ENCODE assay signal across 8 cellular contexts in genomic region chr17:63445571-63446217, GRCh38. TPM values are rescaled to one million over a fixed set of nuclear protein-coding genes. Genes with fewer than 3 reads are reported as not detected.
A peak's percentile ranks its signal among the peaks of the same experiment; 100 is the strongest.
DNase-seq lines count a peak whose midpoint lies in the region; ATAC-seq, FAIRE-seq and TF ChIP-seq lines count a peak whose summit lies in the region.

No MANE protein-coding gene starts in this region.

- CTCF ChIA-PET in T-cell (lab: Charles Lee): interaction anchor here in 1 of 2 donors (0.5 to 2.5 kb wide), 9 partner anchors 9 to 476 kb away, joined by 3 to 13 read pairs (median 4); partner anchors contain the start of gene MAP3K3
- CTCF ChIA-PET in K562 (lab: Yijun Ruan, JAX; ENCODE audit: low intra/inter-chr PET ratio): interaction anchor here (1.4 to 1.5 kb wide), 2 partner anchors 32 to 34 kb away, joined by 3 to 6 read pairs; no protein-coding TSS in a partner anchor

- ATAC-seq in GM21390 (IDR thresholded peaks at IDR 0.05; ENCODE audit: unreplicated experiment) (peak; percentile 65), T-cell (replicated peaks in 1 of 4) (peak; percentile 65 to 82 (median 74)), K562 (peak; percentile 91), GM18870 (IDR thresholded peaks at IDR 0.05; ENCODE audit: unreplicated experiment) (no peak)

- no peaks in the 10 kb centered on the region for H3K36me3 ChIP-seq in K562 (ENCODE audit: control insufficient read depth, insufficient read depth, low read length)

- H4K20me1 ChIP-seq in K562 (replicated peaks; ENCODE audit: control insufficient read depth, insufficient read depth, low read length): peaks cover 7% of the 10 kb centered on the region; the same call in 1 of the 2 replicates

- peak overlapping the region; percentile 54 to 94 for H3K9ac ChIP-seq in K562 (ENCODE audit: insufficient read depth in 1 of 2, low read depth in 2 of 2, low read length in 2 of 2)

- DNase-seq in DMS153 (lab: John Stamatoyannopoulos, UW): peak; percentile 31
- peak in 42 of 76 experiments; percentile 36 to 84 (median 68) for DNase-seq in HUDEP-2 (lab: John Stamatoyannopoulos, UW; ENCODE audit: unreplicated experiment in 76 of 76)
- DNase-seq in T-cell: peak in 33 of 34 experiments; percentile 21 to 78 (median 67)
- DNase-seq in K562 (ENCODE audit: extremely low read depth in 1 of 4, low spot score in 3 of 4): peak in 3 of 4 experiments; percentile 60 to 88 (median 80)
- DNase-seq in islet precursor cell: peak; percentile 91
- peak; percentile 62 for DNase-seq in stimulated activated CD4-positive, alpha-beta T cell treated with anti-CD3 and anti-CD28 coated beads, Interleukin-4, amount 100 ng/mL, for 24 hours

- peak overlapping the region; percentile 84 for H3K4me2 ChIP-seq in K562 (ENCODE audit: insufficient read depth, low read length)

- H3K9me1 ChIP-seq in K562 (ENCODE audit: control insufficient read depth, insufficient read depth, low read length): peaks cover 7% of the 10 kb centered on the region

- no peak for TF ChIP-seq EP300 in K562 (IDR thresholded peaks at IDR 0.05; ENCODE audit: low read length)

- H3K27me3 ChIP-seq in K562 (ENCODE audit: control insufficient read depth in 2 of 2, insufficient read depth in 2 of 2, low read length in 2 of 2): no peaks in the 10 kb centered on the region

- peaks cover 15% of the 10 kb centered on the region; the same call in 1 of the 3 replicates for H3K79me2 ChIP-seq in K562 (ENCODE audit: control insufficient read depth, insufficient read depth, low read length)

- H3K27ac ChIP-seq in K562 (ENCODE audit: extremely low read depth, low read depth, low read length): peak overlapping the region; percentile 94; the same call in 1 of the 3 replicates

- FAIRE-seq in K562 (lab: Jason Lieb, UNC): no peak

- in situ Hi-C loops in K562 (cut with MboI): loop anchor here (25.0 kb wide), 1 partner anchor 392 kb away; the partner anchor contains the start of genes FTSJ3, PSMC5 and SMARCD2

- H3K4me3 Mint-ChIP-seq in T-cell: peak overlapping the region; percentile 70 to 82 (median 76)

- no peaks in the 10 kb centered on the region for H3K9me3 ChIP-seq in K562 (replicated peaks; ENCODE audit: control insufficient read depth, insufficient read depth, low read depth, low read length)

- H3K27ac Mint-ChIP-seq in T-cell: peak overlapping the region; percentile 92 to 95

- H3K4me1 Mint-ChIP-seq in T-cell: peaks cover 31 to 53% (median 31%) of the 10 kb centered on the region in 3 donors

- peak; percentile 50 to 78 (median 56); a peak in 5 of 6 replicates for TF ChIP-seq CTCF in K562 (IDR thresholded peaks at IDR 0.05 in 2 of 3, conservative IDR thresholded peaks at IDR 0.05 in 1 of 3; ENCODE audit: insufficient read depth in 2 of 3, low read depth in 1 of 3, low read length in 3 of 3)

- H3K4me1 ChIP-seq in K562 (replicated peaks in 1 of 2; ENCODE audit: control insufficient read depth in 2 of 2, insufficient read depth in 2 of 2, low read length in 2 of 2): peaks cover 42 to 62% of the 10 kb centered on the region in 2 experiments

- no peaks in the 10 kb centered on the region for H3K36me3 Mint-ChIP-seq in T-cell

- H3K4me3 ChIP-seq in K562: peak overlapping the region; percentile 42

- TF ChIP-seq POLR2A in K562 (conservative IDR thresholded peaks at IDR 0.05): no peak

- WGBS in K562 (ENCODE audit: insufficient coverage, low coverage, missing lambda C conversion rate): under 1% methylated on average over 41 of the region's 53 CpGs

- no peaks in the 10 kb centered on the region for H3K27me3 Mint-ChIP-seq in T-cell

- no TSS peak for BruUV-seq in K562 (replicated peaks; lab: Mats Ljungman, UMichigan)

- H3K9me3 Mint-ChIP-seq in T-cell: no peaks in the 10 kb centered on the region

- peak overlapping the region; percentile 88 for H2AFZ ChIP-seq in K562 (ENCODE audit: low read depth, low read length)

- intact Hi-C loops in K562 (cut with micrococcal nuclease): loop anchor here (2.0 kb wide), 2 partner anchors 13 to 33 kb away; no protein-coding TSS in a partner anchor

- peak in 1 of 2 experiments; percentile 28; a peak in 1 of 4 replicates for TF ChIP-seq RAD21 in K562 (CRISPR knock-in tag; conservative IDR thresholded peaks at IDR 0.05 in 1 of 2, IDR thresholded peaks at IDR 0.05 in 1 of 2)

- POLR2A ChIA-PET in T-cell (lab: Charles Lee) (interaction anchor here in 1 of 2 donors (0.6 kb wide), 1 partner anchor 12 kb away, joined by 4 read pairs; no protein-coding TSS in a partner anchor), K562 (lab: Yijun Ruan, JAX) (interaction anchor here (0.6 to 1.5 kb wide), 8 partner anchors 8 to 148 kb away, joined by 3 to 8 read pairs (median 3); partner anchors contain the start of gene ACE)

TF ChIP-seq in K562, 482 proteins besides CTCF, POLR2A, EP300 and RAD21 (continues in another document):
- no peak for TF ChIP-seq JUNB (CRISPR knock-in tag; conservative IDR thresholded peaks at IDR 0.05)

RNA-seq across cellular contexts. Expression of gene CYB561, which starts 0.4 kb away (rescaled TPM):
- 10 to 100 TPM; 15.5 to 64.1 (median 34.0) TPM for total RNA-seq in T-cell
- total RNA-seq in K562 (2011; cell fraction: chromatin; rRNA removed; ENCODE audit: low replicate concordance): 16.5 and 48.0 TPM in 2 replicates
- total RNA-seq in K562 (2011; cell fraction: nucleolus; rRNA removed): 47.9 and 50.5 TPM in 2 replicates
- total RNA-seq in K562 (2011; cell fraction: nucleoplasm; rRNA removed): 29.9 and 34.5 TPM in 2 replicates
- 21.0 and 25.8 TPM in 2 replicates for total RNA-seq in K562 (2014; rRNA removed)
- total RNA-seq in K562 (2014; rRNA removed; fragmentation: Illumina TruSeq; extraction: Trizol): 11.9 and 12.8 TPM in 2 replicates
- 15.8 and 17.4 TPM in 2 replicates for total RNA-seq in K562 (2015; rRNA removed; fragmentation: Illumina TruSeq; extraction: Trizol)
- total RNA-seq in K562 (2021): 26.3 and 30.8 TPM in 2 replicates
- polyA plus RNA-seq in K562 (2011; rRNA removed): 15.0 and 16.5 TPM in 2 replicates
- 16.0 and 38.6 TPM in 2 replicates for polyA plus RNA-seq in K562 (2011; cell fraction: cytosol; rRNA removed)
- polyA plus RNA-seq in K562 (2011; cell fraction: nucleus; rRNA removed): 19.6 and 33.1 TPM in 2 replicates
- polyA plus RNA-seq in K562 (2012): 26.4 and 40.7 TPM in 2 replicates
- 21.6 and 25.2 TPM in 2 replicates for polyA plus RNA-seq in K562 (2014; fragmentation: Illumina TruSeq; extraction: Trizol)
- polyA plus RNA-seq in K562 (2014; fragmentation: Nextera tagmentation; extraction: Ambion mirVana): 1 to 10 TPM; 4.0 to 4.9 TPM
- polyA plus RNA-seq in K562 (2014; rRNA removed): 27.9 and 31.3 TPM in 2 replicates
- 7.6 and 10.9 TPM in 2 replicates for polyA minus RNA-seq in K562 (2011; rRNA and poly(A)+ RNA removed)
- 16.5 and 26.0 TPM in 2 replicates for polyA minus RNA-seq in K562 (2011; cell fraction: cytosol; rRNA and poly(A)+ RNA removed)
- polyA minus RNA-seq in K562 (2011; cell fraction: nucleus; rRNA and poly(A)+ RNA removed): 15.5 and 21.2 TPM in 2 replicates

RNA-seq across cellular contexts. Expression of gene ACE, which starts 31.2 kb away (rescaled TPM):
- 10 to 100 TPM in 3 of 5 donors, 1 to 10 TPM in 2; 4.1 to 37.0 (median 12.8) TPM for total RNA-seq in T-cell
- total RNA-seq in K562 (2011; cell fraction: chromatin; rRNA removed; ENCODE audit: low replicate concordance): 7.6 and 13.1 TPM in 2 replicates
- total RNA-seq in K562 (2011; cell fraction: nucleolus; rRNA removed): 8.2 and 9.7 TPM in 2 replicates
- 6.2 and 6.5 TPM in 2 replicates for total RNA-seq in K562 (2011; cell fraction: nucleoplasm; rRNA removed)
- 0.61 and 2.5 TPM in 2 replicates for total RNA-seq in K562 (2014; rRNA removed)
- 0.18 and 0.29 TPM in 2 replicates for total RNA-seq in K562 (2014; rRNA removed; fragmentation: Illumina TruSeq; extraction: Trizol)
- 0.34 and 0.54 TPM in 2 replicates for total RNA-seq in K562 (2015; rRNA removed; fragmentation: Illumina TruSeq; extraction: Trizol)
- 1.6 and 1.8 TPM in 2 replicates for total RNA-seq in K562 (2021)
- polyA plus RNA-seq in K562 (2011; rRNA removed): 0.22 and 0.29 TPM in 2 replicates
- polyA plus RNA-seq in K562 (2011; cell fraction: cytosol; rRNA removed): 0.63 and 1.3 TPM in 2 replicates
- 0.95 and 3.8 TPM in 2 replicates for polyA plus RNA-seq in K562 (2011; cell fraction: nucleus; rRNA removed)
- polyA plus RNA-seq in K562 (2012): 1.7 and 2.6 TPM in 2 replicates
- polyA plus RNA-seq in K562 (2014; fragmentation: Illumina TruSeq; extraction: Trizol): 0.39 and 0.53 TPM in 2 replicates
- under 1 TPM in 1 of 2 experiments, not detected in 1; 0.07 TPM for polyA plus RNA-seq in K562 (2014; fragmentation: Nextera tagmentation; extraction: Ambion mirVana)
- polyA plus RNA-seq in K562 (2014; rRNA removed): 0.71 and 1.7 TPM in 2 replicates
- 0.21 and 0.95 TPM in 2 replicates for polyA minus RNA-seq in K562 (2011; rRNA and poly(A)+ RNA removed)
- polyA minus RNA-seq in K562 (2011; cell fraction: cytosol; rRNA and poly(A)+ RNA removed): 1.2 TPM in 2 replicates
- polyA minus RNA-seq in K562 (2011; cell fraction: nucleus; rRNA and poly(A)+ RNA removed): 1.7 and 3.2 TPM in 2 replicates

Comparison
In these comparisons a context has a peak if more than half of its experiments do, and no peak if none do; other contexts are left out.
1. DNase-seq: peak in every context shown above with its lines; median percentile 91 in islet precursor cell; 80 in K562; 68 in HUDEP-2; 67 in T-cell; 62 in stimulated activated CD4-positive, alpha-beta T cell treated with anti-CD3 and anti-CD28 coated beads, Interleukin-4, amount 100 ng/mL, for 24 hours; 31 in DMS153.